In genomic region chr9:112505607-112506006, GRCh38 we compare ENCODE assay signal across 14 cellular contexts.
"Had no signal": no experiment of that assay in that cellular context is flagged by ENCODE, and none has a peak within 500 bp of the region (broad histone marks: within the 10 kb centered on the region; RNA-seq: fewer than 3 reads in every experiment).

No MANE protein-coding gene starts in this region.

- H3K4me3 Mint-ChIP-seq: central memory CD8-positive, alpha-beta T cell; T-helper 2 cell treated with Interferon-gamma antibody and Interleukin-4, amounts not matched to agents 5 μg/mL and 100 μg/mL, for 36 hours had no signal

- FAIRE-seq: keratinocyte had no signal

- H3K27me3 ChIP-seq: brain microvascular endothelial cell, sigmoid colon, stomach, testis had no signal

- DNase-seq: activated CD4-positive, alpha-beta T cell treated with anti-CD3 and anti-CD28 coated beads, Interleukin-2, amount 50 U/mL, for 1 hour; activated naive CD4-positive, alpha-beta T cell treated with Interleukin-2 at 50 U/mL for 16 hours; anterior cingulate cortex; brain microvascular endothelial cell; cortex of kidney; effector memory CD4-positive, alpha-beta T cell; sigmoid colon; stimulated activated CD4-positive, alpha-beta T cell treated with anti-CD3 and anti-CD28 coated beads, Interleukin-1b, Interleukin-23, amount 100 ng/mL, for 48 hours; stomach; SW 1271; testis had no signal

- H3K27me3 Mint-ChIP-seq: central memory CD8-positive, alpha-beta T cell had no signal

- H3K4me3 ChIP-seq: sigmoid colon, stomach, testis had no signal

- H3K4me1 Mint-ChIP-seq: central memory CD8-positive, alpha-beta T cell had no signal

- H3K4me1 ChIP-seq: sigmoid colon had no signal

- H3K27ac Mint-ChIP-seq: T-helper 2 cell treated with Interferon-gamma antibody and Interleukin-4, amounts not matched to agents 5 μg/mL and 100 μg/mL, for 36 hours had no signal

- H3K27ac ChIP-seq: brain microvascular endothelial cell, sigmoid colon had no signal

- H3K9me3 Mint-ChIP-seq: central memory CD8-positive, alpha-beta T cell; T-helper 2 cell treated with Interferon-gamma antibody and Interleukin-4, amounts not matched to agents 5 μg/mL and 100 μg/mL, for 36 hours had no signal

- H3K36me3 ChIP-seq: brain microvascular endothelial cell, sigmoid colon, stomach had no signal

- H3K9me3 ChIP-seq: sigmoid colon, stomach, testis had no signal
